ENCODE assay signal across 8 cellular contexts in genomic region chr5:177552839-177553455, GRCh38. TPM values are rescaled to one million over a fixed set of nuclear protein-coding genes. Genes with fewer than 3 reads are reported as not detected.
A peak's percentile ranks its signal among the peaks of the same experiment; 100 is the strongest.
DNase-seq lines count a peak whose midpoint lies in the region; ATAC-seq and TF ChIP-seq lines count a peak whose summit lies in the region.

No MANE protein-coding gene starts in this region.

- peaks cover 39% of the 10 kb centered on the region for H3K4me1 ChIP-seq in CD4-positive, alpha-beta memory T cell (ENCODE audit: insufficient read depth, low read length)
- H3K4me1 ChIP-seq in OCI-LY3 (ENCODE audit: low read length) (peaks cover 9% of the 10 kb centered on the region), neuronal stem cell (ENCODE audit: control insufficient read depth in 2 of 2, insufficient read depth in 1 of 2, low read depth in 1 of 2, low read length in 2 of 2) (peaks cover 4 to 5% of the 10 kb centered on the region in 2 donors)

- H3K4ac ChIP-seq in neuronal stem cell (ENCODE audit: low read length) = no peak overlapping the region

- TF ChIP-seq CTCF in OCI-LY3 (IDR thresholded peaks at IDR 0.05; ENCODE audit: low read depth, low read length) = no peak
- TF ChIP-seq CTCF in epithelial cell of proximal tubule (conservative IDR thresholded peaks at IDR 0.05; ENCODE audit: low read depth, low read length) = no peak

- H3K4me3 ChIP-seq in CD4-positive, alpha-beta memory T cell (ENCODE audit: low read length in 2 of 2) = peak overlapping the region; percentile 49 to 73
- H3K4me3 ChIP-seq in OCI-LY3 (ENCODE audit: low read length) = peak overlapping the region; percentile 97
- H3K4me3 ChIP-seq in epithelial cell of proximal tubule (ENCODE audit: low read depth, low read length) = peak overlapping the region; percentile 88
- peak overlapping the region; percentile 86 to 92 for H3K4me3 ChIP-seq in neuronal stem cell (ENCODE audit: low read length in 2 of 2)

- H3K79me2 ChIP-seq in OCI-LY3 (ENCODE audit: low read length) = peaks cover 45% of the 10 kb centered on the region

- H3K9ac ChIP-seq in OCI-LY3 (ENCODE audit: low read length) (peak overlapping the region; percentile 85), neuronal stem cell (ENCODE audit: low read depth, low read length, poor library complexity) (peak overlapping the region; percentile 98)

- ATAC-seq in sciatic nerve (no peak), GM18520 (IDR thresholded peaks at IDR 0.05; ENCODE audit: unreplicated experiment) (no peak)

- H2BK15ac ChIP-seq in neuronal stem cell (ENCODE audit: low read length) = no peak overlapping the region

- no peaks in the 10 kb centered on the region for H3K9me3 Mint-ChIP-seq in CD4-positive, alpha-beta memory T cell

- no CpG with 5 or more reads among the region's 16 CpGs for WGBS in neuronal stem cell (ENCODE audit: extremely low coverage in 2 of 2, insufficient read length in 2 of 2, insufficient replicate concordance in 1 of 2), 2 donors

- peak overlapping the region; percentile 66 to 87 (median 80) for H3K4me3 Mint-ChIP-seq in CD4-positive, alpha-beta memory T cell

- intact Hi-C loops in CD4-positive, alpha-beta memory T cell (cut with micrococcal nuclease) = no loop called here
- intact Hi-C loops in sciatic nerve (cut with DNase I) = no loop called here

- no peak overlapping the region for H3K18ac ChIP-seq in neuronal stem cell (ENCODE audit: low read length)

- peak overlapping the region; percentile 10 to 88 (median 83) for H3K27ac Mint-ChIP-seq in CD4-positive, alpha-beta memory T cell

- H2AFZ ChIP-seq in OCI-LY3 (ENCODE audit: low read depth, low read length) (no peak overlapping the region), neuronal stem cell (ENCODE audit: low read length) (no peak overlapping the region)

- H3K27me3 Mint-ChIP-seq in CD4-positive, alpha-beta memory T cell = no peaks in the 10 kb centered on the region

- POLR2A ChIA-PET in CD4-positive, alpha-beta memory T cell (lab: Charles Lee; ENCODE audit: partially characterized antibody) = interaction anchor here (1.3 kb wide), 2 partner anchors 39 to 42 kb away, joined by 3 to 7 read pairs; partner anchors contain the start of gene TMED9

- H3K36me3 ChIP-seq in CD4-positive, alpha-beta memory T cell (ENCODE audit: insufficient read depth, low read length) = no peaks in the 10 kb centered on the region
- peaks cover 17% of the 10 kb centered on the region for H3K36me3 ChIP-seq in OCI-LY3 (replicated peaks; ENCODE audit: low read depth, low read length)
- H3K36me3 ChIP-seq in neuronal stem cell (replicated peaks in 1 of 2; ENCODE audit: control insufficient read depth in 2 of 2, insufficient read depth in 2 of 2, low read length in 2 of 2) = peaks cover 7 to 48% of the 10 kb centered on the region in 2 donors

- H4K91ac ChIP-seq in neuronal stem cell (ENCODE audit: low read depth, low read length, poor library complexity) = no peak overlapping the region

- CTCF ChIA-PET in CD4-positive, alpha-beta memory T cell (lab: Charles Lee; ENCODE audit: partially characterized antibody) = no interaction called here

- no peak overlapping the region for H2BK120ac ChIP-seq in neuronal stem cell (ENCODE audit: low read depth, low read length)

- H3K4me1 Mint-ChIP-seq in CD4-positive, alpha-beta memory T cell = peaks cover 29 to 61% (median 44%) of the 10 kb centered on the region in 4 donors

- H3K23ac ChIP-seq in neuronal stem cell (ENCODE audit: low read depth, low read length, poor library complexity) = no peak overlapping the region

- peak overlapping the region; percentile 67 for H3K27ac ChIP-seq in CD4-positive, alpha-beta memory T cell (ENCODE audit: low read depth, low read length)
- no peak overlapping the region for H3K27ac ChIP-seq in OCI-LY3 (ENCODE audit: low read length)
- no peak overlapping the region for H3K27ac ChIP-seq in neuronal stem cell (replicated peaks; ENCODE audit: low read length)

- H3K79me1 ChIP-seq in neuronal stem cell (ENCODE audit: low read depth, low read length) = peaks cover 3% of the 10 kb centered on the region

- H3K27me3 ChIP-seq in CD4-positive, alpha-beta memory T cell (ENCODE audit: insufficient read depth, low read length) = no peaks in the 10 kb centered on the region
- H3K27me3 ChIP-seq in OCI-LY3 (ENCODE audit: low read depth, low read length) = no peaks in the 10 kb centered on the region
- H3K27me3 ChIP-seq in neuronal stem cell (ENCODE audit: control insufficient read depth in 3 of 3, insufficient read depth in 3 of 3, low read depth in 1 of 3, low read length in 3 of 3) = no peaks in the 10 kb centered on the region

- H3K4me2 ChIP-seq in OCI-LY3 (ENCODE audit: low read length) (peak overlapping the region; percentile 94), neuronal stem cell (ENCODE audit: insufficient read depth, low read length, poor library complexity, severe bottlenecking) (peak overlapping the region; percentile 57)

- peaks cover 2 to 21% of the 10 kb centered on the region in 2 donors for H3K36me3 Mint-ChIP-seq in CD4-positive, alpha-beta memory T cell

- no peak overlapping the region for H2BK12ac ChIP-seq in neuronal stem cell (ENCODE audit: low read length)

- no peak overlapping the region for H4K8ac ChIP-seq in neuronal stem cell (ENCODE audit: low read depth, low read length)

- H2BK5ac ChIP-seq in neuronal stem cell (ENCODE audit: low read length) = no peak overlapping the region

- DNase-seq in CD4-positive, alpha-beta memory T cell = no peak
- DNase-seq in epithelial cell of proximal tubule (ENCODE audit: low read depth) = no peak
- DNase-seq in neuronal stem cell (ENCODE audit: low spot score) = no peak
- DNase-seq in sciatic nerve (ENCODE audit: low spot score) = no peak
- no peak for DNase-seq in NCI-H187 (lab: John Stamatoyannopoulos, UW)
- DNase-seq in NCI-H2107 (lab: John Stamatoyannopoulos, UW) = no peak

- peaks cover 19% of the 10 kb centered on the region; the same call in 1 of the 2 replicates for H4K20me1 ChIP-seq in OCI-LY3 (ENCODE audit: insufficient read depth, low read length)

- no peak overlapping the region for H2AK5ac ChIP-seq in neuronal stem cell (ENCODE audit: low read depth, low read length)

- no peaks in the 10 kb centered on the region for H3K9me3 ChIP-seq in CD4-positive, alpha-beta memory T cell (ENCODE audit: control insufficient read depth in 1 of 2, low read length in 2 of 2)
- H3K9me3 ChIP-seq in OCI-LY3 (ENCODE audit: insufficient read depth, low read length) = no peaks in the 10 kb centered on the region
- H3K9me3 ChIP-seq in neuronal stem cell (replicated peaks in 1 of 2; ENCODE audit: control insufficient read depth in 2 of 2, insufficient read depth in 1 of 2, low read depth in 1 of 2, low read length in 2 of 2) = no peaks in the 10 kb centered on the region

- no peak overlapping the region for H3K14ac ChIP-seq in neuronal stem cell (ENCODE audit: low read length)

RNA-seq across cellular contexts. Expression of gene FAM193B, which starts 1.4 kb away (rescaled TPM):
- 100 to 1,000 TPM; 233 to 252 TPM for total RNA-seq in CD4-positive, alpha-beta memory T cell
- 1 to 10 TPM; 1.9 to 7.0 TPM for polyA plus RNA-seq in CD4-positive, alpha-beta memory T cell
- total RNA-seq in epithelial cell of proximal tubule (22.4 and 36.4 TPM in 2 replicates), sciatic nerve (113 TPM)
- polyA plus RNA-seq in neuronal stem cell (2013, experiment 1 of 2) = 58.6 TPM
- 63.2 TPM for polyA plus RNA-seq in neuronal stem cell (2013, experiment 2 of 2)

RNA-seq across cellular contexts. Expression of gene DDX41, which starts 36.2 kb away (rescaled TPM):
- total RNA-seq in CD4-positive, alpha-beta memory T cell = 10 to 100 TPM; 72.9 to 80.3 TPM
- 10 to 100 TPM; 47.6 to 51.2 TPM for polyA plus RNA-seq in CD4-positive, alpha-beta memory T cell
- total RNA-seq in epithelial cell of proximal tubule (162 and 174 TPM in 2 replicates), sciatic nerve (68.2 TPM)
- polyA plus RNA-seq in neuronal stem cell (2013, experiment 1 of 2) = 67.4 TPM
- polyA plus RNA-seq in neuronal stem cell (2013, experiment 2 of 2) = 68.2 TPM

RNA-seq across cellular contexts. Expression of gene TMED9, which starts 39.1 kb away (rescaled TPM):
- 10 to 100 TPM; 93.7 to 95.8 TPM for total RNA-seq in CD4-positive, alpha-beta memory T cell
- 100 to 1,000 TPM; 123 to 133 TPM for polyA plus RNA-seq in CD4-positive, alpha-beta memory T cell
- total RNA-seq in epithelial cell of proximal tubule (92.0 and 102 TPM in 2 replicates), sciatic nerve (81.0 TPM)
- 63.0 TPM for polyA plus RNA-seq in neuronal stem cell (2013, experiment 1 of 2)
- polyA plus RNA-seq in neuronal stem cell (2013, experiment 2 of 2) = 62.9 TPM

RNA-seq across cellular contexts. Expression of gene DOK3, which starts 43.3 kb away (rescaled TPM):
- 1 to 10 TPM; 3.7 to 3.9 TPM for total RNA-seq in CD4-positive, alpha-beta memory T cell
- polyA plus RNA-seq in CD4-positive, alpha-beta memory T cell = under 1 TPM in 1 of 2 donors, not detected in 1; 0.69 TPM
- total RNA-seq in epithelial cell of proximal tubule = 0.36 and 1.5 TPM in 2 replicates
- 1.2 TPM for polyA plus RNA-seq in neuronal stem cell (2013, experiment 1 of 2)
- 1.2 TPM for polyA plus RNA-seq in neuronal stem cell (2013, experiment 2 of 2)
- total RNA-seq in sciatic nerve = 16.2 TPM

RNA-seq across cellular contexts. Expression of gene B4GALT7, which starts 47.0 kb away (rescaled TPM):
- total RNA-seq in CD4-positive, alpha-beta memory T cell = 10 to 100 TPM; 45.3 to 47.9 TPM
- polyA plus RNA-seq in CD4-positive, alpha-beta memory T cell = 10 to 100 TPM; 23.3 to 23.6 TPM
- 31.5 and 36.8 TPM in 2 replicates for total RNA-seq in epithelial cell of proximal tubule
- polyA plus RNA-seq in neuronal stem cell (2013, experiment 1 of 2) = 12.9 TPM
- 13.2 TPM for polyA plus RNA-seq in neuronal stem cell (2013, experiment 2 of 2)
- 16.5 TPM for total RNA-seq in sciatic nerve
